In the genomic region with DNA sequence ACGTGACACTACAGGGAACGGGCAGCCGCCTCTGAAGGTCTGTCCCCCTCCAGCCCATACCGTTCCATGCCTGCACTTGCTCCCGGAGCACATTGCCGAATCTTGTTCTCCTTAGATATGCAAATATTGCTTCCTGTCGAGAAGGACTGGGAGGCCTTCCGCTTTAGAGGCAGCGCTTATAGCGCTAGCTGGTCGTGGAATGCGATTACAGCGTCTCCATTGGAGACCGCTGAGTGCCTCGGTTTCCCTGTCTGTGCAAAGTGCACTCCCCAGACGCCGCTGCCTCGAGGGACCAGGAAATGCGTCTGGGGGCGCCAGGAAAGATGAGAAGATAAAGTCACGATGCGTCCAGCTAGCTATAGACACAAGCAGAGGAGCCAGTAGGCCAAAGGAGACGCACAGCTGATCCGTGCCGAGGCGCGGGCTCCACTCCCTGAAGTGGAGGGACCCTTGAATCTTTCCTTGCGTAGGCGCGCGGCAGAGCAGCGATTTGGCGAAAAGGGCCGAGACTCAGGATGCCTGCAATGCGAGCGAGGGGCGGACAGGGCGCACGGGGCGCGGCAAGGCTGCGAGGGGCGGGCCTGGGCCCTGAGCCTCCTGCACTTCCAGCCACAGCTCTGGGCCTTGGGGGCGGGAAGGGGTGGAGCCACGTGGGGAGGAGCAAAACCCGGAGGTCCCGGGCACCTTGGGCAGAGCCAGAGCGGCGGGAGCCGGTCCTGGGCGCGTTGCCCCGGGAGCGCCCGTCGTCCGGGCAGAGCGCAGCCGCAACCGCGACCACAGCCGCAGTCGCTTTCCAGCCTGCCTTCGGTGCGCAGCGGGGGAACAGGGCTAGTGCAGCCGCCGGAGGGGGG, we compare ENCODE assay signal across 8 cellular contexts. TPM values are rescaled to one million over a fixed set of nuclear protein-coding genes. Genes with fewer than 3 reads are reported as not detected.
DNase-seq lines count a peak whose midpoint lies in the region; ATAC-seq and TF ChIP-seq lines count a peak whose summit lies in the region.

A gene (plus strand): TSS at position 692 of the 851 bp plus-strand sequence. CDS start 261 bp downstream, outside the sequence.

- in situ Hi-C loops in Caki2 (cut with HindIII; ENCODE audit: low pct_unique_long_range_greater_than_20kb, low sequenced_read_pairs), result no loop called here

- H3K36me3 ChIP-seq in SK-N-MC (ENCODE audit: insufficient read depth, low read length), result no peaks in the 10 kb centered on the region

- H3K9ac ChIP-seq in SK-N-MC (ENCODE audit: insufficient read length), result no peak within 1 kb of the TSS

- H3K36me3 Mint-ChIP-seq in HFFc6 (ENCODE audit: low read depth), result no peaks in the 10 kb centered on the region; the same call in 1 of the 2 replicates

- no peak within 1 kb of the TSS for H3K27ac Mint-ChIP-seq in HFFc6

- H3K27me3 Mint-ChIP-seq in HFFc6 (ENCODE audit: insufficient read depth), result peaks cover 57% of the 10 kb centered on the region

- H3K9me3 ChIP-seq in SK-N-MC (ENCODE audit: low read depth, low read length), result no peaks in the 10 kb centered on the region

- H3K4me3 ChIP-seq in SK-N-MC, result peak within 1 kb of the TSS; percentile 48; the same call in 1 of the 2 replicates

- peak; percentile 90 for DNase-seq in Caki2 (ENCODE audit: low read depth)
- no peak for DNase-seq in HFFc6
- DNase-seq in SK-N-MC (ENCODE audit: low read depth, low spot score), result no peak
- DNase-seq in myocyte (ENCODE audit: low read depth), result peak; percentile 7
- DNase-seq in effector CD4-positive, alpha-beta T cell, result no peak

- peak within 1 kb of the TSS; percentile 20; the same call in 1 of the 2 replicates for H3K4me3 Mint-ChIP-seq in HFFc6

- no peak for TF ChIP-seq CTCF in HFFc6 (IDR thresholded peaks at IDR 0.05)

- H3K27ac ChIP-seq in SK-N-MC, result no peak within 1 kb of the TSS

- no peaks in the 10 kb centered on the region for H3K4me1 Mint-ChIP-seq in HFFc6 (ENCODE audit: low read depth)

- no peaks in the 10 kb centered on the region; the same call in 1 of the 2 replicates for H3K9me3 Mint-ChIP-seq in HFFc6

- peak; percentile 96 for ATAC-seq in esophagus mucosa
- ATAC-seq in GM19023 (IDR thresholded peaks at IDR 0.05; ENCODE audit: unreplicated experiment), result no peak
- no peak for ATAC-seq in GM19035 (IDR thresholded peaks at IDR 0.05; ENCODE audit: unreplicated experiment)

RNA-seq across cellular contexts. Expression of the gene that starts here (rescaled TPM):
- 36.0 and 37.3 TPM in 2 replicates for total RNA-seq in Caki2 (2014; rRNA removed; shearing (Covaris generic); ENCODE audit: low replicate concordance)
- total RNA-seq in HFFc6 (2021; fragmentation: NEBNext Ultra II Directional; extraction: Animal tissue kit (Norgen Biotek cat#: 25700)), result not detected
- total RNA-seq in esophagus mucosa (11.3 TPM), myocyte (not detected in 2 replicates)
- polyA plus RNA-seq in myocyte (2012), result not detected

Comparison
In these comparisons a context has a peak if more than half of its experiments do, and no peak if none do; other contexts are left out.
1. RNA of the gene that starts here (total RNA-seq): 36.0 to 37.3 TPM in Caki2 and 11.3 TPM in esophagus mucosa (single experiment); not detected in HFFc6 and not detected in myocyte; every median in the first group is over 10 times any median in the second.
2. Peak in DNase-seq in myocyte; RNA of the gene not detected or under 1 TPM.